ENCODE assay signal across 1 cellular context in the genomic region with DNA sequence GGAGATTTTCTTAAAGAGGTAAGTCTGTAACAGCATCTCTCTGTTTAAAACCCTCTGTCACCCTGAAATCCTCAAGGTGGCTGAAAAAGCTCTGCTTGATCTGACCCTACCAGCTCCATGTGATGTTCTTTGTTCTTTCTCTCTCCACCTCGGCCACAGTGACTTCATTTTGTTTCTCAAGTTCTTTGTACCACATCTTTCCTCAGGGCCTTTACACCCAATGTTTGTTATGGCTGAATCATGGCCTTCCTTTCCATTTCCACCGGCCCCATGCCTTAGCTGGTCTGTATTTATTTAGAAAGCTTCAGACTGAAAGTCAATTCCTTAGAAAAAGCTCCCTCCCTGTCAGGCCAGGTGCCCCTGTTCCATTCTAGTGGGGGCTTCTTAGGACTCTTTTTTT.
TF ChIP-seq lines count a peak whose summit lies in the region.

No MANE protein-coding gene starts in this region.

TF ChIP-seq in H1, 55 proteins besides CTCF, POLR2A, EP300 and RAD21:
- TF ChIP-seq SP1 (IDR thresholded peaks at IDR 0.05; ENCODE audit: low read depth, low read length): no peak
- no peak for TF ChIP-seq TAF7 (optimal IDR thresholded peaks at IDR 0.05; ENCODE audit: borderline replicate concordance, low read depth, low read length)
